Comparison of ENCODE assay signal across 1 cellular context in the genomic region with DNA sequence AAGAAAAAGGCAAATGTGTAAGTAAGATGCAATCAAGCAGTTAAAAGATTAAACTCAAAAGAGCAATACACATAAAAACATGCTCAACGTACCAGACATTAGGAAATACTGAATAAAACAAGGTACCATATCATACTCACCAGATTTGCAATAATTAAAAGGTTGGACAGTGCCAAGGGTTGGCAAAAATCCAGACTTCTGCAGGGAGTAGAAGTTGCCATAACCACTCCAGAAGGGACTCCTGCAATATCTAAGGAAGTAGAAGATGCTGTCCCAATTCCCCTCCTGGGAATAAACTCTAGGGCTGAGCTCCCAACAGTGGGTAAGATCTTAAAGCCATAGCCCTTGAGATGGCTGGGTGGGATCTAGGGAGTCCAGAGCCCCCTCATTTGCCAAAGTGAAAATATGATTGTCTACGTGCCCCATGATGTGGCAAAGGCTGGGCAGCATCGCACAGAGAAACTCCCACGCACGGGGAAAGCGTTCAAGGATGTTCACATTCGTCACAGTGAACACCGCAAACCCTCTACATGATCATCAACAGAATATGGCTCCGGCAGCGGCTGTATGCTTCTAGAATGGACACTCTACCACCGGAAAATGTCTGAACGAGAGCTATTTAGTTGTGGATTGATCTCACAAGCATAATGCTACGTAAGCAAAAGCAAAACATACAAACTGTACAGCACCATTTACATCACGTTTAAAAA.
TF ChIP-seq lines count a peak whose summit lies in the region.

No MANE protein-coding gene starts in this region.

TF ChIP-seq in endothelial cell of umbilical vein, 7 proteins besides CTCF, POLR2A, EP300 and RAD21 (continued from another document):
- TF ChIP-seq FOS (IDR thresholded peaks at IDR 0.05; ENCODE audit: borderline replicate concordance, insufficient read depth, low read length), result no peak
- no peak for TF ChIP-seq MAX (IDR thresholded peaks at IDR 0.05; ENCODE audit: insufficient read depth, insufficient read length)
- TF ChIP-seq MYC (IDR thresholded peaks at IDR 0.05; ENCODE audit: low read depth, low read length), result no peak
